In the genomic region with DNA sequence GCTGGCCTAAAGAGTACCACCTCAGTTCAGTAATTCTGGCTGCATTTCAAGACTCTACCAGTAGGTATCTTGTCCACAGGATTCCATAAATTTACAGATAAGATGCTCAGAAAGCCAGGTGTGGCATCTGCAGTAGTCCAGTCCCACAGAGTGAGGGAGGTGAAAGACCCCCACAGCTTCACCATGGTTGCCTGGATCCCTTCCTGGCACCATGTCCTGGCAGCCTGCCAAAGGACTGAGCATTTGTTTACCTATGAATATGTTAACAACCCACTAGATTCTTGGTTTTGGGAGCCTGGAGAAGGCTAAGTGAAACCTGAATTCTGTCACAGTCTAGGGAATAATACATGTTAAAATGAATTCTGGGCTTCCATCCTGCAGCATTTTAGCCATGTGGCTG, we compare ENCODE assay signal across 13 cellular contexts. TPM values are rescaled to one million over a fixed set of nuclear protein-coding genes. Genes with fewer than 3 reads are reported as not detected.
DNase-seq lines count a peak whose midpoint lies in the region; ATAC-seq and TF ChIP-seq lines count a peak whose summit lies in the region.
"Had no signal": no experiment of that assay in that cellular context is flagged by ENCODE, and none has a peak within 500 bp of the region (broad histone marks: within the 10 kb centered on the region; RNA-seq: fewer than 3 reads in every experiment).

No MANE protein-coding gene starts in this region.

- H3K36me3 ChIP-seq in BE2C = no peaks in the 10 kb centered on the region

- no peak for ATAC-seq in GM18909 (IDR thresholded peaks at IDR 0.05; ENCODE audit: poor library complexity, unreplicated experiment)
- ATAC-seq: psoas muscle had no signal

- H3K4me1 ChIP-seq in BE2C = no peaks in the 10 kb centered on the region
- H3K4me1 ChIP-seq: psoas muscle had no signal

- H3K4me3 ChIP-seq in BE2C (ENCODE audit: low read depth, low read length) = no peak overlapping the region
- H3K4me3 ChIP-seq: psoas muscle had no signal

- H3K27me3 ChIP-seq in BE2C = no peaks in the 10 kb centered on the region

- peak; percentile 31 for DNase-seq in BE2C
- peak; percentile 47 for DNase-seq in HT1080 (ENCODE audit: low read depth)
- peak; percentile 61 for DNase-seq in NCI-H2171 treated with DMSO at 0.1 percent for 48 hours (lab: John Stamatoyannopoulos, UW)
- DNase-seq in astrocyte of the hippocampus (ENCODE audit: low read depth, low spot score) = peak; percentile 91
- no peak for DNase-seq in activated CD8-positive, alpha-beta memory T cell treated with anti-CD3 and anti-CD28 coated beads, Interleukin-2, amount 50 U/mL, for 48 hours
- no peak for DNase-seq in NCI-H187 treated with DMSO at 0.1 percent for 48 hours (lab: John Stamatoyannopoulos, UW)
- DNase-seq in NK-92 (lab: John Stamatoyannopoulos, UW; ENCODE audit: unreplicated experiment) = no peak
- DNase-seq: activated naive CD8-positive, alpha-beta T cell treated with anti-CD3 and anti-CD28 coated beads for 36 hours; cortex of kidney; immature natural killer cell; psoas muscle; stimulated activated CD4-positive, alpha-beta T cell treated with anti-CD3 and anti-CD28 coated beads, Interleukin-2, amount 100 ng/mL, for 24 hours had no signal

- H3K9me3 ChIP-seq in BE2C = no peaks in the 10 kb centered on the region
- H3K9me3 ChIP-seq: psoas muscle had no signal

- no peak for TF ChIP-seq CTCF in BE2C (IDR thresholded peaks at IDR 0.05; ENCODE audit: low read depth, low read length)

RNA-seq across cellular contexts. Expression of gene CHST2, which starts 14.9 kb away (rescaled TPM):
- 1.3 TPM for polyA plus RNA-seq in BE2C (2012; ENCODE audit: insufficient read depth, insufficient read length, low read depth)
- total RNA-seq in HT1080 (2014; rRNA removed; shearing (Covaris generic)) = 30.9 and 36.9 TPM in 2 replicates
- 19.0 and 19.6 TPM in 2 replicates for polyA plus RNA-seq in HT1080 (2015; cell fraction: cytosol; rRNA removed)
- polyA plus RNA-seq in HT1080 (2015; cell fraction: nucleus; rRNA removed) = 12.1 and 13.6 TPM in 2 replicates

Comparison
In these comparisons a context has a peak if more than half of its experiments do, and no peak if none do; other contexts are left out.
1. DNase-seq: peak in BE2C (single experiment), HT1080 (single experiment), NCI-H2171 treated with DMSO at 0.1 percent for 48 hours (single experiment) and astrocyte of the hippocampus (single experiment); none in activated CD8-positive, alpha-beta memory T cell treated with anti-CD3 and anti-CD28 coated beads, Interleukin-2, amount 50 U/mL, for 48 hours (single experiment), NCI-H187 treated with DMSO at 0.1 percent for 48 hours (single experiment) and NK-92 (single experiment).